17 cellular contexts compared by ENCODE assay signal in genomic region chr3:44444896-44445691, GRCh38.
"Had no signal": no experiment of that assay in that cellular context is flagged by ENCODE, and none has a peak within 500 bp of the region (broad histone marks: within the 10 kb centered on the region; RNA-seq: fewer than 3 reads in every experiment).

No MANE protein-coding gene starts in this region.

- ATAC-seq: pancreas; stimulated activated effector memory CD8-positive, alpha-beta T cell treated with anti-CD3 and anti-CD28 coated beads, Interleukin-12 subunit alpha, Interleukin-12 subunit beta, amount 100 ng/mL, for 72 hours; WTC11 had no signal

- H3K27me3 Mint-ChIP-seq: activated CD4-positive, alpha-beta memory T cell treated with anti-CD3 and anti-CD28 coated beads, Interleukin-2, amount 10 ng/mL, durations not matched to agents 7 days and 5 days had no signal

- H3K4me1 ChIP-seq: colonic mucosa, neural progenitor cell, uterus had no signal

- DNase-seq: activated CD4-positive, alpha-beta memory T cell treated with anti-CD3 and anti-CD28 coated beads, Interleukin-2, amount 10 ng/mL, durations not matched to agents 7 days and 5 days; activated CD4-positive, alpha-beta T cell treated with anti-CD3 and anti-CD28 coated beads for 4 hours; activated CD8-positive, alpha-beta memory T cell treated with anti-CD3 and anti-CD28 coated beads, Interleukin-2, amount 50 U/mL, for 4 hours; activated gamma-delta T cell treated with Interleukin-2 at 50 U/mL for 16 hours; activated T-cell treated with anti-CD3 and anti-CD28 coated beads, Interleukin-2, amount 50 U/mL, for 48 hours; amniotic stem cell; caudate nucleus; colonic mucosa; foreskin fibroblast; mesenchymal stem cell; pancreas; T-helper 2 cell; tibial artery; uterus had no signal

- H3K9me3 ChIP-seq: colonic mucosa, pancreas, tibial artery had no signal

- H3K4me3 Mint-ChIP-seq: activated CD4-positive, alpha-beta memory T cell treated with anti-CD3 and anti-CD28 coated beads, Interleukin-2, amount 10 ng/mL, durations not matched to agents 7 days and 5 days; neural progenitor cell; stimulated activated effector memory CD8-positive, alpha-beta T cell treated with anti-CD3 and anti-CD28 coated beads, Interleukin-12 subunit alpha, Interleukin-12 subunit beta, amount 100 ng/mL, for 72 hours; WTC11 had no signal

- H3K4me3 ChIP-seq: colonic mucosa, neural progenitor cell, pancreas, tibial artery, uterus had no signal

- H3K27me3 ChIP-seq: colonic mucosa, neural progenitor cell, pancreas, tibial artery, uterus had no signal

- H3K27ac ChIP-seq: colonic mucosa, neural progenitor cell, pancreas, tibial artery, uterus had no signal

- H3K9me3 Mint-ChIP-seq: WTC11 had no signal

- H3K4me1 Mint-ChIP-seq: neural progenitor cell, WTC11 had no signal

- H3K27ac Mint-ChIP-seq: activated CD4-positive, alpha-beta memory T cell treated with anti-CD3 and anti-CD28 coated beads, Interleukin-2, amount 10 ng/mL, durations not matched to agents 7 days and 5 days; neural progenitor cell; stimulated activated effector memory CD8-positive, alpha-beta T cell treated with anti-CD3 and anti-CD28 coated beads, Interleukin-12 subunit alpha, Interleukin-12 subunit beta, amount 100 ng/mL, for 72 hours; WTC11 had no signal
